25 cellular contexts compared by ENCODE assay signal in genomic region chr17:57088298-57088697, GRCh38. TPM values are rescaled to one million over a fixed set of nuclear protein-coding genes. Genes with fewer than 3 reads are reported as not detected.
DNase-seq lines count a peak whose midpoint lies in the region; ATAC-seq, FAIRE-seq and TF ChIP-seq lines count a peak whose summit lies in the region.
"Had no signal": no experiment of that assay in that cellular context is flagged by ENCODE, and none has a peak within 500 bp of the region (broad histone marks: within the 10 kb centered on the region; RNA-seq: fewer than 3 reads in every experiment).

No MANE protein-coding gene starts in this region.

- TF ChIP-seq CTCF in K562 (IDR thresholded peaks at IDR 0.05 in 2 of 3, conservative IDR thresholded peaks at IDR 0.05 in 1 of 3; ENCODE audit: insufficient read depth in 2 of 3, low read depth in 1 of 3, low read length in 3 of 3) (no peak), neural progenitor cell (IDR thresholded peaks at IDR 0.05) (no peak)

- POLR2A ChIA-PET in K562 (lab: Yijun Ruan, JAX): interaction anchor here (0.9 to 1.6 kb wide), 3 partner anchors 9 to 24 kb away, joined by 3 to 5 read pairs (median 3); no protein-coding TSS in a partner anchor

- ATAC-seq in right cardiac atrium (no peak), Right ventricle myocardium superior (ENCODE audit: poor library complexity) (no peak), K562 (no peak), GM21737 (IDR thresholded peaks at IDR 0.05; ENCODE audit: unreplicated experiment) (no peak), GM19324 (IDR thresholded peaks at IDR 0.05; ENCODE audit: low FRiP score, unreplicated experiment) (no peak), HG03175 (IDR thresholded peaks at IDR 0.05; ENCODE audit: unreplicated experiment) (no peak)
- ATAC-seq: activated CD8-positive, alpha-beta T cell treated with anti-CD3 and anti-CD28 coated beads for 36 hours; CD8-positive, alpha-beta T cell; stimulated activated naive CD8-positive, alpha-beta T cell treated with anti-CD3 and anti-CD28 coated beads, Interleukin-15, amount 100 ng/mL, for 72 hours had no signal

- in situ Hi-C loops in K562 (cut with MboI): no loop called here

- H4K20me1 ChIP-seq in K562 (replicated peaks; ENCODE audit: control insufficient read depth, insufficient read depth, low read length) (peaks cover 41% of the 10 kb centered on the region), neural progenitor cell (ENCODE audit: low read depth) (peaks cover 62% of the 10 kb centered on the region)

- H3K9ac ChIP-seq in K562 (ENCODE audit: insufficient read depth in 1 of 2, low read depth in 2 of 2, low read length in 2 of 2) (no peak overlapping the region), neural progenitor cell (no peak overlapping the region)

- H3K9me3 ChIP-seq in right cardiac atrium (ENCODE audit: control insufficient read depth, low read length): no peaks in the 10 kb centered on the region
- no peaks in the 10 kb centered on the region for H3K9me3 ChIP-seq in K562 (replicated peaks; ENCODE audit: control insufficient read depth, insufficient read depth, low read depth, low read length)
- no peaks in the 10 kb centered on the region for H3K9me3 ChIP-seq in neural progenitor cell (ENCODE audit: low read depth)
- H3K9me3 ChIP-seq: uterus had no signal

- TF ChIP-seq POLR2A in K562 (conservative IDR thresholded peaks at IDR 0.05): no peak

- peaks cover 2% of the 10 kb centered on the region for H3K27me3 Mint-ChIP-seq in neural progenitor cell (ENCODE audit: insufficient read depth, low read depth)
- H3K27me3 Mint-ChIP-seq: activated CD8-positive, alpha-beta T cell treated with anti-CD3 and anti-CD28 coated beads for 36 hours; activated T-cell treated with anti-CD3 and anti-CD28 coated beads, Interleukin-2, amount 50 U/mL, for 24 hours; stimulated activated naive CD8-positive, alpha-beta T cell treated with anti-CD3 and anti-CD28 coated beads, Interleukin-15, amount 100 ng/mL, for 72 hours had no signal

- TF ChIP-seq EP300 in K562 (IDR thresholded peaks at IDR 0.05; ENCODE audit: low read length): no peak

- no peaks in the 10 kb centered on the region for H3K9me1 ChIP-seq in K562 (ENCODE audit: control insufficient read depth, insufficient read depth, low read length)

- H3K4me3 ChIP-seq in right cardiac atrium (ENCODE audit: low read length): no peak overlapping the region
- H3K4me3 ChIP-seq in K562: no peak overlapping the region
- no peak overlapping the region for H3K4me3 ChIP-seq in neural progenitor cell
- H3K4me3 ChIP-seq: lung, skin epidermis, uterus had no signal

- peaks cover 2% of the 10 kb centered on the region for H3K36me3 Mint-ChIP-seq in neural progenitor cell

- no peak overlapping the region for H3K4me3 Mint-ChIP-seq in neural progenitor cell
- H3K4me3 Mint-ChIP-seq: activated naive CD4-positive, alpha-beta T cell treated with anti-CD3 and anti-CD28 coated beads for 36 hours; activated T-cell treated with anti-CD3 and anti-CD28 coated beads, Interleukin-2, amount 50 U/mL, for 24 hours; CD8-positive, alpha-beta T cell had no signal

- H3K36me3 ChIP-seq in K562 (ENCODE audit: control insufficient read depth, insufficient read depth, low read length) (peaks cover 18% of the 10 kb centered on the region; the same call in 2 of the 3 replicates), neural progenitor cell (no peaks in the 10 kb centered on the region)
- H3K36me3 ChIP-seq: uterus had no signal

- no peak overlapping the region for H3K27ac Mint-ChIP-seq in neural progenitor cell
- H3K27ac Mint-ChIP-seq: activated CD8-positive, alpha-beta T cell treated with anti-CD3 and anti-CD28 coated beads for 36 hours; activated naive CD4-positive, alpha-beta T cell treated with anti-CD3 and anti-CD28 coated beads for 36 hours; activated T-cell treated with anti-CD3 and anti-CD28 coated beads, Interleukin-2, amount 50 U/mL, for 24 hours; CD8-positive, alpha-beta T cell; stimulated activated naive CD8-positive, alpha-beta T cell treated with anti-CD3 and anti-CD28 coated beads, Interleukin-15, amount 100 ng/mL, for 72 hours; T-helper 2 cell treated with Interferon-gamma antibody and Interleukin-4, amounts not matched to agents 5 μg/mL and 100 μg/mL, for 36 hours had no signal

- H3K27me3 ChIP-seq in right cardiac atrium (ENCODE audit: control insufficient read depth, insufficient read depth): no peaks in the 10 kb centered on the region
- H3K27me3 ChIP-seq in K562 (ENCODE audit: control insufficient read depth in 2 of 2, insufficient read depth in 2 of 2, low read length in 2 of 2): no peaks in the 10 kb centered on the region
- peaks cover 13% of the 10 kb centered on the region for H3K27me3 ChIP-seq in neural progenitor cell
- H3K27me3 ChIP-seq: uterus had no signal

- H2AFZ ChIP-seq in K562 (ENCODE audit: low read depth, low read length) (no peak overlapping the region), neural progenitor cell (replicated peaks) (no peak overlapping the region)

- peaks cover 85% of the 10 kb centered on the region for H3K79me2 ChIP-seq in K562 (ENCODE audit: control insufficient read depth, insufficient read depth, low read length)
- H3K79me2 ChIP-seq in neural progenitor cell (ENCODE audit: low read depth): peaks cover 78% of the 10 kb centered on the region

- H3K4me1 Mint-ChIP-seq in neural progenitor cell: peaks cover 59% of the 10 kb centered on the region

- FAIRE-seq in K562 (lab: Jason Lieb, UNC): peak; percentile 65
- FAIRE-seq: astrocyte, islet of Langerhans had no signal

- TF ChIP-seq RAD21 in K562 (CRISPR knock-in tag; conservative IDR thresholded peaks at IDR 0.05 in 1 of 2, IDR thresholded peaks at IDR 0.05 in 1 of 2): no peak

- intact Hi-C loops in right cardiac atrium (cut with DNase I): no loop called here
- intact Hi-C loops in Right ventricle myocardium superior (cut with DNase I): no loop called here
- intact Hi-C loops in K562 (cut with micrococcal nuclease): loop anchor here (5.0 kb wide), 1 partner anchor 81 kb away; no protein-coding TSS in a partner anchor

- H3K4me2 ChIP-seq in K562 (ENCODE audit: insufficient read depth, low read length) (no peak overlapping the region), neural progenitor cell (peak overlapping the region; percentile 39)

- H3K4me1 ChIP-seq in right cardiac atrium (ENCODE audit: control insufficient read depth, insufficient read depth, low read length) (peaks cover 10% of the 10 kb centered on the region), K562 (replicated peaks in 1 of 2; ENCODE audit: control insufficient read depth in 2 of 2, insufficient read depth in 2 of 2, low read length in 2 of 2) (peaks cover 29 to 36% of the 10 kb centered on the region in 2 experiments; a peak in 4 of 5 replicates), neural progenitor cell (peaks cover 62% of the 10 kb centered on the region)

- no peaks in the 10 kb centered on the region for H3K9me3 Mint-ChIP-seq in neural progenitor cell
- H3K9me3 Mint-ChIP-seq: activated CD8-positive, alpha-beta T cell treated with anti-CD3 and anti-CD28 coated beads for 36 hours; activated naive CD4-positive, alpha-beta T cell treated with anti-CD3 and anti-CD28 coated beads for 36 hours; activated T-cell treated with anti-CD3 and anti-CD28 coated beads, Interleukin-2, amount 50 U/mL, for 24 hours; CD8-positive, alpha-beta T cell; stimulated activated naive CD8-positive, alpha-beta T cell treated with anti-CD3 and anti-CD28 coated beads, Interleukin-15, amount 100 ng/mL, for 72 hours; T-helper 2 cell treated with Interferon-gamma antibody and Interleukin-4, amounts not matched to agents 5 μg/mL and 100 μg/mL, for 36 hours had no signal

- peak overlapping the region; percentile 47 for H3K27ac ChIP-seq in right cardiac atrium (ENCODE audit: low read length)
- no peak overlapping the region for H3K27ac ChIP-seq in K562 (ENCODE audit: extremely low read depth, low read depth, low read length)
- no peak overlapping the region for H3K27ac ChIP-seq in neural progenitor cell
- H3K27ac ChIP-seq: skin epidermis had no signal

- BruUV-seq in K562 (replicated peaks; lab: Mats Ljungman, UMichigan): no TSS peak

- H3F3A ChIP-seq in neural progenitor cell (ENCODE audit: low read depth): peaks cover 28% of the 10 kb centered on the region

- DNase-seq in right cardiac atrium (no peak), Right ventricle myocardium superior (no peak), K562 (ENCODE audit: extremely low read depth in 1 of 4, low spot score in 3 of 4) (no peak), neural progenitor cell (ENCODE audit: low spot score) (no peak), SKM-1 (lab: John Stamatoyannopoulos, UW; ENCODE audit: unreplicated experiment) (no peak)
- DNase-seq: ACHN; activated CD4-positive, CD25-positive, alpha-beta regulatory T cell; activated CD8-positive, alpha-beta T cell treated with anti-CD3 and anti-CD28 coated beads for 36 hours; activated naive CD4-positive, alpha-beta T cell treated with anti-CD3 and anti-CD28 coated beads for 36 hours; activated T-cell treated with anti-CD3 and anti-CD28 coated beads, Interleukin-2, amount 50 U/mL, for 24 hours; CD8-positive, alpha-beta T cell; DMS79; KG1; NCI-H1092 treated with DMSO at 0.1 percent for 48 hours; stimulated activated CD4-positive, alpha-beta T cell treated with anti-CD3 and anti-CD28 coated beads, Interleukin-4, amount 100 ng/mL, for 1 hour; stimulated activated naive CD8-positive, alpha-beta T cell treated with anti-CD3 and anti-CD28 coated beads, Interleukin-15, amount 100 ng/mL, for 72 hours; uterus had no signal

- WGBS in right cardiac atrium: 71% methylated on average over 1 of the region's 1 CpG
- WGBS in K562 (ENCODE audit: insufficient coverage, low coverage, missing lambda C conversion rate): 88% methylated on average over 1 of the region's 1 CpG

- CTCF ChIA-PET in K562 (lab: Yijun Ruan, JAX; ENCODE audit: low intra/inter-chr PET ratio): no interaction called here

RNA-seq across cellular contexts. Expression of gene AKAP1, which starts 3.3 kb away (rescaled TPM):
- total RNA-seq in right cardiac atrium: 100 to 1,000 TPM in 3 of 4 donors, 10 to 100 TPM in 1; 92.3 to 194 (median 175) TPM
- 94.4 TPM for polyA plus RNA-seq in right cardiac atrium
- 228 TPM for total RNA-seq in Right ventricle myocardium superior
- 47.3 and 76.5 TPM in 2 replicates for total RNA-seq in K562 (2011; cell fraction: chromatin; rRNA removed; ENCODE audit: low replicate concordance)
- total RNA-seq in K562 (2011; cell fraction: nucleolus; rRNA removed): 65.9 and 69.3 TPM in 2 replicates
- 70.5 and 70.8 TPM in 2 replicates for total RNA-seq in K562 (2011; cell fraction: nucleoplasm; rRNA removed)
- total RNA-seq in K562 (2014; rRNA removed): 50.4 and 57.2 TPM in 2 replicates
- 24.5 and 29.4 TPM in 2 replicates for total RNA-seq in K562 (2014; rRNA removed; fragmentation: Illumina TruSeq; extraction: Trizol)
- 36.4 and 41.2 TPM in 2 replicates for total RNA-seq in K562 (2015; rRNA removed; fragmentation: Illumina TruSeq; extraction: Trizol)
- total RNA-seq in K562 (2021): 40.7 and 44.9 TPM in 2 replicates
- 46.8 and 48.4 TPM in 2 replicates for polyA plus RNA-seq in K562 (2011; rRNA removed)
- 54.8 and 62.0 TPM in 2 replicates for polyA plus RNA-seq in K562 (2011; cell fraction: cytosol; rRNA removed)
- polyA plus RNA-seq in K562 (2011; cell fraction: nucleus; rRNA removed): 198 and 242 TPM in 2 replicates
- polyA plus RNA-seq in K562 (2012): 24.4 and 26.8 TPM in 2 replicates
- polyA plus RNA-seq in K562 (2014; fragmentation: Illumina TruSeq; extraction: Trizol): 58.3 and 63.8 TPM in 2 replicates
- 10 to 100 TPM; 12.9 to 13.2 TPM for polyA plus RNA-seq in K562 (2014; fragmentation: Nextera tagmentation; extraction: Ambion mirVana)
- 34.9 and 40.7 TPM in 2 replicates for polyA plus RNA-seq in K562 (2014; rRNA removed)
- polyA minus RNA-seq in K562 (2011; rRNA and poly(A)+ RNA removed): 62.1 and 70.8 TPM in 2 replicates
- 57.1 and 64.3 TPM in 2 replicates for polyA minus RNA-seq in K562 (2011; cell fraction: cytosol; rRNA and poly(A)+ RNA removed)
- 25.3 and 35.0 TPM in 2 replicates for polyA minus RNA-seq in K562 (2011; cell fraction: nucleus; rRNA and poly(A)+ RNA removed)
- total RNA-seq in neural progenitor cell (ENCODE audit: low replicate concordance): 8.8 and 13.4 TPM in 2 replicates
